In the genomic region with DNA sequence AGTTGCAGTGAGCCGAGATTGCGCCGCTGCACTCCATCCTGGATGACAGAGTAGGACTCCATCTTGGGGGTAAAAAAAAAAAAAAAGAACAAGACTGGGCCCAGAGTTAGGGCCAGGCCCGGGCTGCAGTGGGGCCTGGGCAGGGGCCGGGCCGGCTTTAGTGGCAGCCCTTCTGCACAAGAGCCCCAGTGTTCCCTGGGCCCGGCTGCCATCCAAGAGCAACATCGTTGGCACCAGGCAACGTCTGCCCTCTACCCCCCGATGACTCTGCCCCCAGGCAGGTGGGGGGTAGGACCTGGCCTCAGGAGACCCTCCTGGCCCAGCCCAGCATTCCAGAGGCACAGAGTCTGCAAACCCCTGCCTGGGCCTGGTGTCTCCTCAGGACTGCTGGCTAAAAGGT, we compare ENCODE assay signal across 23 cellular contexts. TPM values are rescaled to one million over a fixed set of nuclear protein-coding genes. Genes with fewer than 3 reads are reported as not detected.
DNase-seq lines count a peak whose midpoint lies in the region; TF ChIP-seq lines count a peak whose summit lies in the region.
"Had no signal": no experiment of that assay in that cellular context is flagged by ENCODE, and none has a peak within 500 bp of the region (broad histone marks: within the 10 kb centered on the region; RNA-seq: fewer than 3 reads in every experiment).

No MANE protein-coding gene starts in this region.

- H3K9ac ChIP-seq in mesenchymal stem cell (ENCODE audit: low read length) (no peak overlapping the region), neuronal stem cell (ENCODE audit: low read depth, low read length, poor library complexity) (peak overlapping the region; percentile 72)
- H3K9ac ChIP-seq: BLaER1 had no signal

- no peak overlapping the region for H2BK15ac ChIP-seq in mesenchymal stem cell (ENCODE audit: low read depth, poor library complexity, severe bottlenecking)
- H2BK15ac ChIP-seq in neuronal stem cell (ENCODE audit: low read length): no peak overlapping the region

- H3K4me3 ChIP-seq in H7 (ENCODE audit: insufficient read depth, low read depth, low read length) (no peak overlapping the region), mesenchymal stem cell (ENCODE audit: insufficient read depth in 1 of 2, low read depth in 1 of 2, low read length in 2 of 2) (no peak overlapping the region), neuronal stem cell (ENCODE audit: low read length in 2 of 2) (no peak overlapping the region), lower leg skin (ENCODE audit: low read depth, poor library complexity, severe bottlenecking) (no peak overlapping the region)
- H3K4me3 ChIP-seq: A549, BLaER1, GM12878 had no signal

- no peak overlapping the region for H2BK120ac ChIP-seq in mesenchymal stem cell (ENCODE audit: low read depth, low read length)
- H2BK120ac ChIP-seq in neuronal stem cell (ENCODE audit: low read depth, low read length): no peak overlapping the region

- no peak for TF ChIP-seq POLR2A in lower leg skin (IDR thresholded peaks at IDR 0.05)

- H4K91ac ChIP-seq in mesenchymal stem cell (ENCODE audit: low read length): no peak overlapping the region
- H4K91ac ChIP-seq in neuronal stem cell (ENCODE audit: low read depth, low read length, poor library complexity): no peak overlapping the region

- intact Hi-C loops in lower leg skin (cut with DNase I; ENCODE audit: low total_unique reads): no loop called here

- H2BK12ac ChIP-seq in mesenchymal stem cell (ENCODE audit: low read length in 2 of 2): no peak overlapping the region
- H2BK12ac ChIP-seq in neuronal stem cell (ENCODE audit: low read length): no peak overlapping the region

- H3K9me3 ChIP-seq in mesenchymal stem cell (ENCODE audit: control insufficient read depth, low read length) (no peaks in the 10 kb centered on the region), neuronal stem cell (replicated peaks in 1 of 2; ENCODE audit: control insufficient read depth in 2 of 2, insufficient read depth in 1 of 2, low read depth in 1 of 2, low read length in 2 of 2) (no peaks in the 10 kb centered on the region)
- H3K9me3 ChIP-seq: A549, BE2C, BLaER1 had no signal

- H3K27ac ChIP-seq in mesenchymal stem cell (ENCODE audit: low read length, poor library complexity, severe bottlenecking) (no peak overlapping the region), neuronal stem cell (replicated peaks; ENCODE audit: low read length) (no peak overlapping the region)
- H3K27ac ChIP-seq: 22Rv1, A549, BLaER1 had no signal

- DNase-seq in H7 (peak; percentile 43), mesenchymal stem cell (no peak), neuronal stem cell (ENCODE audit: low spot score) (no peak), activated gamma-delta T cell treated with Interleukin-2 at 50 U/mL for 16 hours (no peak), lower leg skin (ENCODE audit: low spot score in 2 of 2) (no peak)
- DNase-seq: BE2C; C1 segment of cervical spinal cord; CD4-positive, alpha-beta memory T cell; CD4-positive, CD25-positive, alpha-beta regulatory T cell; CD8-positive, alpha-beta memory T cell; COR-L47; DMS 273 treated with DMSO at 0.1 percent for 48 hours; DMS153; DMS53; DMS79; DND-41; EL; GDM1 had no signal

- no peak overlapping the region for H3K4ac ChIP-seq in mesenchymal stem cell (ENCODE audit: low read depth in 1 of 2, low read length in 2 of 2)
- H3K4ac ChIP-seq in neuronal stem cell (ENCODE audit: low read length): no peak overlapping the region

- H2BK5ac ChIP-seq in mesenchymal stem cell (ENCODE audit: low read depth, low read length, poor library complexity, severe bottlenecking): no peak overlapping the region
- H2BK5ac ChIP-seq in neuronal stem cell (ENCODE audit: low read length): no peak overlapping the region

- peaks cover 16% of the 10 kb centered on the region for H3K4me1 ChIP-seq in mesenchymal stem cell (ENCODE audit: control insufficient read depth, insufficient read depth, low read depth, low read length)
- H3K4me1 ChIP-seq in neuronal stem cell (ENCODE audit: control insufficient read depth in 2 of 2, insufficient read depth in 1 of 2, low read depth in 1 of 2, low read length in 2 of 2): peaks cover 0 to 7% of the 10 kb centered on the region in 2 donors
- H3K4me1 ChIP-seq: BE2C had no signal

- no peak overlapping the region for H3K23ac ChIP-seq in mesenchymal stem cell (ENCODE audit: low read length in 2 of 2)
- H3K23ac ChIP-seq in neuronal stem cell (ENCODE audit: low read depth, low read length, poor library complexity): no peak overlapping the region

- WGBS in mesenchymal stem cell: 95% methylated on average over 10 of the region's 10 CpGs
- WGBS in neuronal stem cell (ENCODE audit: extremely low coverage in 2 of 2, insufficient read length in 2 of 2, insufficient replicate concordance in 1 of 2), 2 donors: no CpG with 5 or more reads among the region's 10 CpGs
- 84 to 87% methylated on average over 7 to 10 of the region's 10 CpGs for WGBS in lower leg skin, 2 donors

- no peak overlapping the region for H3K18ac ChIP-seq in mesenchymal stem cell (ENCODE audit: low read depth in 1 of 2, low read length in 2 of 2)
- peak overlapping the region; percentile 67 for H3K18ac ChIP-seq in neuronal stem cell (ENCODE audit: low read length)

- H4K8ac ChIP-seq in mesenchymal stem cell (ENCODE audit: low read length) (no peak overlapping the region), neuronal stem cell (ENCODE audit: low read depth, low read length) (no peak overlapping the region)

- H3K14ac ChIP-seq in mesenchymal stem cell (ENCODE audit: low read length in 2 of 2) (no peak overlapping the region), neuronal stem cell (ENCODE audit: low read length) (peak overlapping the region; percentile 65)

- H3K36me3 ChIP-seq in H7 (replicated peaks; ENCODE audit: control insufficient read depth, insufficient read depth, low read length) (no peaks in the 10 kb centered on the region), mesenchymal stem cell (ENCODE audit: control insufficient read depth in 1 of 2, insufficient read depth in 2 of 2, low read depth in 1 of 2, low read length in 2 of 2) (no peaks in the 10 kb centered on the region), neuronal stem cell (replicated peaks in 1 of 2; ENCODE audit: control insufficient read depth in 2 of 2, insufficient read depth in 2 of 2, low read length in 2 of 2) (no peaks in the 10 kb centered on the region)
- H3K36me3 ChIP-seq: BE2C, BLaER1 had no signal

- H3K27me3 ChIP-seq in H7 (ENCODE audit: control insufficient read depth, insufficient read depth, low read length) (no peaks in the 10 kb centered on the region), mesenchymal stem cell (ENCODE audit: control insufficient read depth in 1 of 2, insufficient read depth in 1 of 2, low read length in 2 of 2) (peaks cover 0 to 49% of the 10 kb centered on the region in 2 experiments), neuronal stem cell (ENCODE audit: control insufficient read depth in 3 of 3, insufficient read depth in 3 of 3, low read depth in 1 of 3, low read length in 3 of 3) (peaks cover 0 to 14% (median 0%) of the 10 kb centered on the region in 3 experiments)
- H3K27me3 ChIP-seq: BE2C, BLaER1 had no signal

- H3K4me2 ChIP-seq in mesenchymal stem cell (ENCODE audit: low read length, poor library complexity, severe bottlenecking) (no peak overlapping the region), neuronal stem cell (ENCODE audit: insufficient read depth, low read length, poor library complexity, severe bottlenecking) (no peak overlapping the region)
- H3K4me2 ChIP-seq: A549, BLaER1 had no signal

- H2AFZ ChIP-seq in mesenchymal stem cell (ENCODE audit: low read depth, low read length) (no peak overlapping the region), neuronal stem cell (ENCODE audit: low read length) (no peak overlapping the region)

- H2AK5ac ChIP-seq in mesenchymal stem cell (ENCODE audit: low read length, severe bottlenecking) (peak overlapping the region; percentile 56), neuronal stem cell (ENCODE audit: low read depth, low read length) (peak overlapping the region; percentile 69)

- TF ChIP-seq CTCF in lower leg skin (IDR thresholded peaks at IDR 0.05): no peak

- no peaks in the 10 kb centered on the region for H3K79me1 ChIP-seq in mesenchymal stem cell (replicated peaks; ENCODE audit: low read length, poor library complexity, severe bottlenecking)
- peaks cover 1% of the 10 kb centered on the region for H3K79me1 ChIP-seq in neuronal stem cell (ENCODE audit: low read depth, low read length)

RNA-seq across cellular contexts. Expression of a gene that starts 4.9 kb away (rescaled TPM):
- 105 and 110 TPM in 2 replicates for total RNA-seq in H7 (2014; rRNA removed; shearing (Covaris generic))
- 16.1 TPM for polyA plus RNA-seq in mesenchymal stem cell (2013, experiment 1 of 2)
- 16.0 TPM for polyA plus RNA-seq in mesenchymal stem cell (2013, experiment 2 of 2)
- polyA plus RNA-seq in neuronal stem cell (2013, experiment 1 of 2): 16.0 TPM
- 16.0 TPM for polyA plus RNA-seq in neuronal stem cell (2013, experiment 2 of 2)
- total RNA-seq in lower leg skin: 1 to 10 TPM in 2 of 4 donors, under 1 TPM in 2; 0.13 to 8.0 (median 1.1) TPM
- polyA plus RNA-seq: CD14-positive monocyte; CD4-positive, alpha-beta memory T cell had no signal

RNA-seq across cellular contexts. Expression of a gene that starts 51.7 kb away (rescaled TPM):
- 43.4 and 51.2 TPM in 2 replicates for total RNA-seq in H7 (2014; rRNA removed; shearing (Covaris generic))
- polyA plus RNA-seq in mesenchymal stem cell (2013, experiment 1 of 2): 15.1 TPM
- polyA plus RNA-seq in mesenchymal stem cell (2013, experiment 2 of 2): 14.0 TPM
- 23.2 TPM for polyA plus RNA-seq in neuronal stem cell (2013, experiment 1 of 2)
- polyA plus RNA-seq in neuronal stem cell (2013, experiment 2 of 2): 22.8 TPM
- total RNA-seq in lower leg skin: 10 to 100 TPM; 25.1 to 36.8 (median 34.2) TPM

RNA-seq across cellular contexts. Expression of a gene that starts 59.4 kb away (rescaled TPM):
- total RNA-seq in H7 (2014; rRNA removed; shearing (Covaris generic)): 25.0 and 26.4 TPM in 2 replicates
- polyA plus RNA-seq in mesenchymal stem cell (2013, experiment 1 of 2): 8.8 TPM
- polyA plus RNA-seq in mesenchymal stem cell (2013, experiment 2 of 2): 9.3 TPM
- polyA plus RNA-seq in neuronal stem cell (2013, experiment 1 of 2): 20.5 TPM
- 19.7 TPM for polyA plus RNA-seq in neuronal stem cell (2013, experiment 2 of 2)
- total RNA-seq in lower leg skin: 10 to 100 TPM in 3 of 4 donors, 1 to 10 TPM in 1; 8.4 to 21.6 (median 16.3) TPM

Comparison
In these comparisons a context has a peak if more than half of its experiments do, and no peak if none do; other contexts are left out.
1. RNA of a gene that starts 4.9 kb away (total RNA-seq): 105 to 110 TPM in H7; 0.13 to 8.0 TPM in lower leg skin; every median in the first group is over 10 times any median in the second.